Comparison of ENCODE assay signal across 26 cellular contexts in genomic region chr7:102323914-102324195, GRCh38. TPM values are rescaled to one million over a fixed set of nuclear protein-coding genes. Genes with fewer than 3 reads are reported as not detected.
"Had no signal": no experiment of that assay in that cellular context is flagged by ENCODE, and none has a peak within 500 bp of the region (broad histone marks: within the 10 kb centered on the region; RNA-seq: fewer than 3 reads in every experiment).

No MANE protein-coding gene starts in this region.

- H3K9ac ChIP-seq: neural progenitor cell had no signal

- H3K4me2 ChIP-seq: neural progenitor cell had no signal

- H3K27ac ChIP-seq: epithelial cell of prostate, esophagus muscularis mucosa, gastrocnemius medialis, heart right ventricle, left ventricle myocardium inferior, lower lobe of right lung, neural progenitor cell, pancreas, suprapubic skin, tibial artery, upper lobe of left lung, uterus had no signal

- H3K4me1 ChIP-seq: gastrocnemius medialis, lower lobe of right lung, neural progenitor cell, pancreas, tibial artery, uterus had no signal

- ATAC-seq: gastrocnemius medialis; heart right ventricle; lower lobe of right lung; natural killer cell treated with Interleukin-12 subunit alpha and Interleukin-12 subunit beta and Interleukin-15 and Interleukin-18, amount 100 ng/mL, for 72 hours; pancreas; right cardiac atrium; stimulated activated effector memory CD8-positive, alpha-beta T cell treated with anti-CD3 and anti-CD28 coated beads, Interleukin-12 subunit alpha, Interleukin-12 subunit beta, amount 100 ng/mL, for 72 hours; stimulated activated naive CD8-positive, alpha-beta T cell treated with anti-CD3 and anti-CD28 coated beads, Interleukin-15, Interleukin-2, amounts not matched to agents 100 U/mL and 50 U/mL, for 24 hours had no signal

- H3K27me3 ChIP-seq: gastrocnemius medialis, pancreas, upper lobe of left lung, uterus had no signal

- DNase-seq: effector memory CD4-positive, alpha-beta T cell; gastrocnemius medialis; heart right ventricle; immature natural killer cell; left ventricle myocardium inferior; lower lobe of right lung; nucleus accumbens; right cardiac atrium; small intestine; stimulated activated CD4-positive, alpha-beta T cell treated with anti-CD3 and anti-CD28 coated beads, Interleukin-4, amount 100 ng/mL, for 1 hour; stimulated activated CD8-positive, alpha-beta memory T cell treated with anti-CD3 and anti-CD28 coated beads, Interleukin-4, amount 100 ng/mL, for 48 hours; stimulated activated naive CD8-positive, alpha-beta T cell treated with anti-CD3 and anti-CD28 coated beads, Interleukin-15, Interleukin-2, amounts not matched to agents 100 U/mL and 50 U/mL, for 24 hours; uterus had no signal

- H3K36me3 ChIP-seq: esophagus muscularis mucosa, heart right ventricle, left ventricle myocardium inferior, lower lobe of right lung, neural progenitor cell, pancreas, suprapubic skin, tibial artery, upper lobe of left lung, uterus had no signal

- H2AFZ ChIP-seq: neural progenitor cell had no signal

- H3K4me3 ChIP-seq: esophagus muscularis mucosa, gastrocnemius medialis, heart right ventricle, left ventricle myocardium inferior, lower lobe of right lung, neural progenitor cell, pancreas, suprapubic skin, tibial artery, upper lobe of left lung, uterus had no signal

- H3K9me3 ChIP-seq: esophagus muscularis mucosa, gastrocnemius medialis, heart right ventricle, left ventricle myocardium inferior, lower lobe of right lung, pancreas, suprapubic skin, tibial artery, upper lobe of left lung, uterus had no signal

RNA-seq across cellular contexts. Expression of gene SPDYE6, which starts 32.4 kb away (rescaled TPM):
- total RNA-seq: esophagus muscularis mucosa; fibroblast of villous mesenchyme; gastrocnemius medialis; heart right ventricle; left ventricle myocardium inferior; lower lobe of right lung; mesothelial cell of epicardium; natural killer cell treated with Interleukin-12 subunit alpha and Interleukin-12 subunit beta and Interleukin-15 and Interleukin-18, amount 100 ng/mL, for 72 hours; pancreas; progenitor cell of endocrine pancreas; right cardiac atrium; suprapubic skin; upper lobe of left lung; uterus had no signal
- polyA plus RNA-seq: keratinocyte, pancreas had no signal
